Comparison of ENCODE assay signal across 9 cellular contexts in the genomic region with DNA sequence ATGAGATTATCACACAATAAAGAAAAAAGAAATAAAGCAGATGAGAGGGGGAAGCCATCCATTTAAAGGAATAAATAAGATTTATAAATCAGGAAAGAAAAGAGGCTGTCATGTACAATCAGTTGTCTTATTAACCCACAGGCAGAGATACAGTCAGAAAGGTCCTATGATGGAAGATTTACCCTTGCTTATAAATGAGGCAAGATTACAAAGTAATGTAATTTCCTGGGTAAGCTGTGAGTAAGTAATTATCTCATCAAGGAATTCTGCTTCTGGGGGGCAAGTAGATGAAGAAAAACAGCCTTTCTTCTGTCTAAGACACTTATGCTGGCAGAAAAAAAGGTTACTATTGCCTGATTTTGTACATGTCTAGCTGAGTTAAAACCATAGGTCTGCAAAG.
"Had no signal": no experiment of that assay in that cellular context is flagged by ENCODE, and none has a peak within 500 bp of the region (broad histone marks: within the 10 kb centered on the region; RNA-seq: fewer than 3 reads in every experiment).

No MANE protein-coding gene starts in this region.

- H3K4me3 ChIP-seq: GM23248, GM23338, HAP-1 had no signal

- H3K27ac ChIP-seq: GM23248 had no signal

- H3K9me3 ChIP-seq: HAP-1 had no signal

- H3K9ac ChIP-seq: GM23248 had no signal

- DNase-seq: GM23248, GOT3, H7, H9, HCEC 1CT, HFFc6 had no signal

- H2AFZ ChIP-seq: GM23248, GM23338 had no signal

- H3K36me3 ChIP-seq: HAP-1 had no signal

- ATAC-seq: GM23338, HCT116 had no signal

- H3K4me2 ChIP-seq: GM23338 had no signal

- H3K4me1 ChIP-seq: HAP-1 had no signal
